ENCODE assay signal across 14 cellular contexts in the genomic region with DNA sequence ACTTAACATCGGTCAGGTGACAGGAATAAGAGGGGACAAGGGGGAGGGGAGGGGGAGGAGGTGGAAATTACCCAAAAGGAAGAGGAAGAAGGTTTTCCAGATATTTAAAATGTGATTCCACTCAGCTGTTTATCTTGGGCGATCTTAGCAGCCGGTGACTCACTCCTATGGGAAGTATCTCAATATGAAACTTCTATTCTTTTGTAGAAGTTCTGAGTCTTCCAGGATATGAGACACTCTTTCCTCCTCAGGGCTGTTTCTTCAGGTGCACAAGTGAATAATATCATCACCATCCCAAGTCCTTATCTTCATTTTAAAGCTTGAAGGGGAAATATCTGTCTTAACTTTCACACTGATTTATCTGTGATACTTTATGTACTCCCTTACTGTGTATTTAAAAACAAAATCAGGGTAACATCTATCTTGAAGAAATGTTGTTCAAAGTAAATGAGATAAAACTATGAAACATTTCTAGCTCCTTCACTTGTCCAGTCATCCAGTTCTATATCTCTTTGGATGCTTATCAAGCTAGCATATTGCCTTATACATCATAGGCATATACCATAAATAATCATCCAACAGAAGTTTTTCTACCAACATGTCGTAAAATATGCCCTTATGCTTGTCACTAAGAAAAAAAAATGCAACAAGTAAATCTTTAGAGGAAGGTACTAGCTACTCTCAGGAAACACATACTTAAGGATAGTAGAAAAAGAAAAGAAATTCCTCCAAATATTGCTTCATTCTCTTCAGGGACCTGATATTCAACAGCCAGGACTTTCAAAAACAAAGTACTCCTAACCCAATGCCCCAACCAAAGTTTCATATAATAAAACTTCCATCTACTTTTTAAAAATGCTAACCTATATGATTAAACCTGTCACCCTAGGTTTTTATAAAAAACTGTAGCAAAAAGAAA. TPM values are rescaled to one million over a fixed set of nuclear protein-coding genes. Genes with fewer than 3 reads are reported as not detected.
DNase-seq lines count a peak whose midpoint lies in the region; ATAC-seq, FAIRE-seq and TF ChIP-seq lines count a peak whose summit lies in the region.
"Had no signal": no experiment of that assay in that cellular context is flagged by ENCODE, and none has a peak within 500 bp of the region (broad histone marks: within the 10 kb centered on the region; RNA-seq: fewer than 3 reads in every experiment).

No MANE protein-coding gene starts in this region.

- no peaks in the 10 kb centered on the region for H3K27me3 ChIP-seq in bronchial epithelial cell (ENCODE audit: control insufficient read depth, insufficient read depth, low read length)
- H3K27me3 ChIP-seq: ascending aorta, SJSA1, stomach had no signal

- peak overlapping the region; percentile 31 to 55; a peak in 5 of 6 replicates for H3K27ac ChIP-seq in A549
- H3K27ac ChIP-seq: ascending aorta, SJSA1 had no signal

- no peak for TF ChIP-seq RAD21 in A549 (conservative IDR thresholded peaks at IDR 0.05 in 1 of 2, IDR thresholded peaks at IDR 0.05 in 1 of 2)

- H3K4me3 ChIP-seq in A549 (no peak overlapping the region), bronchial epithelial cell (ENCODE audit: low read depth, low read length) (no peak overlapping the region)
- H3K4me3 ChIP-seq: ascending aorta, GM12878, SJSA1, stomach had no signal

- no peak for TF ChIP-seq POLR2A in A549 (IDR thresholded peaks at IDR 0.05; ENCODE audit: low read length)

- 33% methylated on average over 4 of the region's 4 CpGs for WGBS in A549 (ENCODE audit: missing lambda C conversion rate)

- H3K4me2 ChIP-seq in A549, result peak overlapping the region; percentile 69

- TF ChIP-seq EP300 in A549 (IDR thresholded peaks at IDR 0.05), result no peak

- TF ChIP-seq CTCF in A549 (IDR thresholded peaks at IDR 0.05) (no peak), bronchial epithelial cell (IDR thresholded peaks at IDR 0.05; ENCODE audit: insufficient read depth, low read length, severe bottlenecking) (no peak)

- CTCF ChIA-PET in A549 (lab: Yijun Ruan, JAX), result interaction anchor here (1.6 kb wide), 1 partner anchor 14 kb away, joined by 4 read pairs; no protein-coding TSS in a partner anchor

- H3K36me3 ChIP-seq in bronchial epithelial cell (ENCODE audit: control insufficient read depth, insufficient read depth, low read length), result no peaks in the 10 kb centered on the region
- H3K36me3 ChIP-seq: ascending aorta, SJSA1, stomach had no signal

- H3K9me3 ChIP-seq in A549, result 0 out of 3 replicates have a peak, but pooled peaks cover 2% of the 10 kb centered on the region
- H3K9me3 ChIP-seq: ascending aorta, SJSA1 had no signal

- peak; percentile 56 for FAIRE-seq in A549 (lab: Jason Lieb, UNC)
- FAIRE-seq in bronchial epithelial cell (lab: Jason Lieb, UNC), result no peak
- FAIRE-seq: GM12878 had no signal

- DNase-seq in A549 (ENCODE audit: low read depth in 1 of 2, low spot score in 1 of 2) (peak; percentile 20 to 29), HS-5 (ENCODE audit: low read depth) (peak; percentile 66), bronchial epithelial cell (ENCODE audit: low read depth) (peak; percentile 93), kidney glomerular epithelial cell (lab: John Stamatoyannopoulos, UW) (peak; percentile 30), DMS53 treated with DMSO at 0.1 percent for 48 hours (lab: John Stamatoyannopoulos, UW; ENCODE audit: unreplicated experiment) (no peak), NCI-H2171 treated with DMSO at 0.1 percent for 48 hours (lab: John Stamatoyannopoulos, UW) (no peak)
- DNase-seq: activated CD4-positive, alpha-beta T cell treated with anti-CD3 and anti-CD28 coated beads, Interleukin-2, amount 50 U/mL, for 48 hours; CD4-positive, alpha-beta memory T cell; stomach had no signal

- peaks cover 51% of the 10 kb centered on the region for H3K4me1 ChIP-seq in A549
- H3K4me1 ChIP-seq: SJSA1, stomach had no signal

- POLR2A ChIA-PET in A549 (lab: Yijun Ruan, JAX), result interaction anchor here (0.5 to 1.4 kb wide), 2 partner anchors 13 to 262 kb away, joined by 3 to 5 read pairs; no protein-coding TSS in a partner anchor

- ATAC-seq in A549 (peak; percentile 62 to 72; a peak in 4 of 6 replicates), HG03520 (IDR thresholded peaks at IDR 0.05; ENCODE audit: unreplicated experiment) (no peak), GM21515 (IDR thresholded peaks at IDR 0.05; ENCODE audit: unreplicated experiment) (no peak)
- ATAC-seq: GM12878 had no signal

TF ChIP-seq in A549, 52 proteins besides CTCF, POLR2A, EP300 and RAD21:
- TF ChIP-seq FOSL2 (IDR thresholded peaks at IDR 0.05), result peak; percentile 45
- TF ChIP-seq FOSL2 (CRISPR knock-in tag; IDR thresholded peaks at IDR 0.05), result peak; percentile 63
- TF ChIP-seq GATA3 (IDR thresholded peaks at IDR 0.05; ENCODE audit: borderline replicate concordance), result peak; percentile 67; the same call in 1 of the 2 replicates
- TF ChIP-seq JUNB (IDR thresholded peaks at IDR 0.05), result peak; percentile 37; the same call in 1 of the 2 replicates
- no peak for TF ChIP-seq NPAS2 (CRISPR knock-in tag; IDR thresholded peaks at IDR 0.05; ENCODE audit: borderline replicate concordance)

RNA-seq across cellular contexts. Expression of a gene that starts 13.7 kb away (rescaled TPM):
- polyA plus RNA-seq in A549 (2011; rRNA removed) (13.6 and 15.7 TPM in 2 replicates), A549 (2017; fragmentation: RNase III; extraction: RNeasy Plus Mini Kit Qiagen cat#74134 plus additional on column Dnase treatment) (12.4 to 15.9 TPM (median 13.7 TPM) in 3 replicates)
- 4.8 and 5.8 TPM in 2 replicates for polyA plus RNA-seq in A549 (2012; cell fraction: cytosol; rRNA removed)
- polyA plus RNA-seq in A549 (2012; cell fraction: nucleus; rRNA removed), result 11.1 and 13.1 TPM in 2 replicates
- polyA minus RNA-seq in A549 (2011; rRNA and poly(A)+ RNA removed), result 24.5 and 35.2 TPM in 2 replicates
- 4.5 and 10.1 TPM in 2 replicates for total RNA-seq in bronchial epithelial cell

RNA-seq across cellular contexts. Expression of a gene that starts 14.0 kb away (rescaled TPM):
- polyA plus RNA-seq in A549 (2011; rRNA removed), result 25.8 and 31.9 TPM in 2 replicates
- 5.0 and 5.7 TPM in 2 replicates for polyA plus RNA-seq in A549 (2012; cell fraction: cytosol; rRNA removed)
- 1.7 and 3.4 TPM in 2 replicates for polyA plus RNA-seq in A549 (2012; cell fraction: nucleus; rRNA removed)
- 18.5 to 23.4 TPM (median 22.5 TPM) in 3 replicates for polyA plus RNA-seq in A549 (2017; fragmentation: RNase III; extraction: RNeasy Plus Mini Kit Qiagen cat#74134 plus additional on column Dnase treatment)
- 12.8 and 21.0 TPM in 2 replicates for polyA minus RNA-seq in A549 (2011; rRNA and poly(A)+ RNA removed)
- total RNA-seq in bronchial epithelial cell, result 26.8 and 58.2 TPM in 2 replicates

Comparison
In these comparisons a context has a peak if more than half of its experiments do, and no peak if none do; other contexts are left out.
1. ATAC-seq: peak in A549 (2 of 2); none in HG03520 (single experiment) and GM21515 (single experiment).
2. DNase-seq: peak in A549 (2 of 2), HS-5 (single experiment), bronchial epithelial cell (single experiment) and kidney glomerular epithelial cell (single experiment); none in DMS53 treated with DMSO at 0.1 percent for 48 hours (single experiment) and NCI-H2171 treated with DMSO at 0.1 percent for 48 hours (single experiment).